In the genomic region with DNA sequence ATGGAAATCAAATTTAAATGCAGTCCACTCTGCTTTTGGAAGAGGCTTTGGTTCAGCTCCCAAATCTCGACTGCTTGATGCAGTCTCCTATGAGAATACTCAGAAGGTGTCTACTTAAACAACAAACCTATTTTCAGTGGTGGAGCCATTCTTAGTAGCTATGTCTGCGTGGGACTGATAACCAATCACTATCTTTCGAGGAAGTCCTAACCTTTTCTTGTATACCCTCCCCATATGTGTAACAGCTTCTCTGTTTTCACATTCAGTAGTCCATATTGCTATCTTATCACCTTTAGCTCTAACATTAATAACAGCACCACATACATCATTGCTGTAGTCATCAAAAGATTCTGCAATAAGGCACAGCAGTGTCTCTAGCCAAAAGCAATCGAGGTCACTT, we compare ENCODE assay signal across 17 cellular contexts.
DNase-seq lines count a peak whose midpoint lies in the region; ATAC-seq, FAIRE-seq and TF ChIP-seq lines count a peak whose summit lies in the region.
"Had no signal": no experiment of that assay in that cellular context is flagged by ENCODE, and none has a peak within 500 bp of the region (broad histone marks: within the 10 kb centered on the region; RNA-seq: fewer than 3 reads in every experiment).

No MANE protein-coding gene starts in this region.

- H3K9me1 ChIP-seq in K562 (ENCODE audit: control insufficient read depth, insufficient read depth, low read length), result no peaks in the 10 kb centered on the region

- no peaks in the 10 kb centered on the region for H4K20me1 ChIP-seq in K562 (replicated peaks; ENCODE audit: control insufficient read depth, insufficient read depth, low read length)

- no peak overlapping the region for H3K9ac ChIP-seq in K562 (ENCODE audit: insufficient read depth in 1 of 2, low read depth in 2 of 2, low read length in 2 of 2)

- H3K9me3 ChIP-seq in K562 (replicated peaks; ENCODE audit: control insufficient read depth, insufficient read depth, low read depth, low read length), result no peaks in the 10 kb centered on the region

- H3K79me2 ChIP-seq in K562 (ENCODE audit: control insufficient read depth, insufficient read depth, low read length), result no peaks in the 10 kb centered on the region

- no peaks in the 10 kb centered on the region for H3K27me3 ChIP-seq in K562 (ENCODE audit: control insufficient read depth in 2 of 2, insufficient read depth in 2 of 2, low read length in 2 of 2)

- TF ChIP-seq RAD21 in K562 (CRISPR knock-in tag; conservative IDR thresholded peaks at IDR 0.05 in 1 of 2, IDR thresholded peaks at IDR 0.05 in 1 of 2), result no peak

- ATAC-seq in K562, result peak; percentile 93
- ATAC-seq: HCT116 had no signal

- DNase-seq in NCI-H774 (lab: John Stamatoyannopoulos, UW) (peak; percentile 60), OCI-M1 (lab: John Stamatoyannopoulos, UW) (peak; percentile 3), K562 (ENCODE audit: extremely low read depth in 1 of 4, low spot score in 3 of 4) (peak in 2 of 4 experiments; percentile 41 to 49), urothelium cell line (ENCODE audit: low spot score) (no peak), H4 (ENCODE audit: low spot score) (no peak), G401 (ENCODE audit: low spot score) (no peak)
- DNase-seq: C1 segment of cervical spinal cord; Calu3; CD4-positive, alpha-beta memory T cell; DMS53; DMS79 treated with DMSO at 0.1 percent for 48 hours; GOT3; H9; HFFc6 had no signal

- intact Hi-C loops in K562 (cut with micrococcal nuclease), result no loop called here

- peak; percentile 52; the same call in 1 of the 2 replicates for TF ChIP-seq EP300 in K562 (IDR thresholded peaks at IDR 0.05; ENCODE audit: low read length)

- BruUV-seq in K562 (replicated peaks; lab: Mats Ljungman, UMichigan), result no TSS peak

- TF ChIP-seq POLR2A in K562 (conservative IDR thresholded peaks at IDR 0.05), result no peak

- H3K4me3 ChIP-seq in K562, result no peak overlapping the region

- H3K4me2 ChIP-seq in K562 (ENCODE audit: insufficient read depth, low read length), result peak overlapping the region; percentile 36; the same call in 1 of the 2 replicates

- CTCF ChIA-PET in K562 (lab: Yijun Ruan, JAX; ENCODE audit: low intra/inter-chr PET ratio), result no interaction called here

- FAIRE-seq in K562 (lab: Jason Lieb, UNC), result peak; percentile 32
- FAIRE-seq in urothelium cell line (lab: Jason Lieb, UNC), result no peak
- FAIRE-seq: G401.6, GM12892 had no signal

- WGBS in K562 (ENCODE audit: insufficient coverage, low coverage, missing lambda C conversion rate), result 5% methylated on average over 4 of the region's 4 CpGs

- POLR2A ChIA-PET in K562 (lab: Yijun Ruan, JAX), result no interaction called here

- H3K36me3 ChIP-seq in K562 (ENCODE audit: control insufficient read depth, insufficient read depth, low read length), result no peaks in the 10 kb centered on the region

- no peak for TF ChIP-seq CTCF in K562 (IDR thresholded peaks at IDR 0.05 in 2 of 3, conservative IDR thresholded peaks at IDR 0.05 in 1 of 3; ENCODE audit: insufficient read depth in 2 of 3, low read depth in 1 of 3, low read length in 3 of 3)

- H2AFZ ChIP-seq in K562 (ENCODE audit: low read depth, low read length), result peak overlapping the region; percentile 60

- peak overlapping the region; percentile 24; the same call in 2 of the 3 replicates for H3K27ac ChIP-seq in K562 (ENCODE audit: extremely low read depth, low read depth, low read length)

- in situ Hi-C loops in K562 (cut with MboI) (no loop called here), G401 (cut with HindIII; ENCODE audit: low sequenced_read_pairs) (no loop called here)

- peaks cover 0 to 9% of the 10 kb centered on the region in 2 experiments; a peak in 2 of 5 replicates for H3K4me1 ChIP-seq in K562 (replicated peaks in 1 of 2; ENCODE audit: control insufficient read depth in 2 of 2, insufficient read depth in 2 of 2, low read length in 2 of 2)

TF ChIP-seq in K562, 482 proteins besides CTCF, POLR2A, EP300 and RAD21 (continues in another document):
- TF ChIP-seq RCOR1 (IDR thresholded peaks at IDR 0.05; ENCODE audit: borderline replicate concordance in 1 of 2, low read depth in 2 of 2, low read length in 2 of 2) (0 out of 4 replicates have a peak, but pooled peaks of 1 of the 2 experiments have one; percentile 37), ELF2 (CRISPR knock-in tag; IDR thresholded peaks at IDR 0.05) (no peak), ILK (tag; IDR thresholded peaks at IDR 0.05; ENCODE audit: borderline replicate concordance, low read depth) (no peak), ZNF41 (CRISPR knock-in tag; conservative IDR thresholded peaks at IDR 0.05) (no peak), CBFA2T3 (IDR thresholded peaks at IDR 0.05) (peak; percentile 62), ARID1B (IDR thresholded peaks at IDR 0.05) (peak; percentile 80), PHF8 (IDR thresholded peaks at IDR 0.05; ENCODE audit: borderline replicate concordance, low read length) (no peak), BACH1 (tag; IDR thresholded peaks at IDR 0.05) (no peak), TCF7L2 (IDR thresholded peaks at IDR 0.05; ENCODE audit: low read depth, low read length) (no peak), MTA2 (IDR thresholded peaks at IDR 0.05; ENCODE audit: low read depth) (0 out of 2 replicates have a peak, but pooled peaks have one; percentile 18), HDAC6 (IDR thresholded peaks at IDR 0.05; ENCODE audit: low read depth, low read length) (no peak), TAL1 (IDR thresholded peaks at IDR 0.05) (peak; percentile 57; the same call in 1 of the 2 replicates), SMARCA4 (IDR thresholded peaks at IDR 0.05) (peak; percentile 44; the same call in 1 of the 2 replicates), ZNF561 (CRISPR knock-in tag; conservative IDR thresholded peaks at IDR 0.05) (no peak), KDM2B (CRISPR knock-in tag; IDR thresholded peaks at IDR 0.05) (no peak), CBFA2T2 (conservative IDR thresholded peaks at IDR 0.05) (peak; percentile 45), STAT5A (IDR thresholded peaks at IDR 0.05; ENCODE audit: borderline replicate concordance, low read length) (peak; percentile 50; the same call in 1 of the 2 replicates), TEAD4 (IDR thresholded peaks at IDR 0.05; ENCODE audit: low read length) (peak; percentile 78), TEAD4 (CRISPR knock-in tag; IDR thresholded peaks at IDR 0.05; ENCODE audit: borderline replicate concordance) (no peak), XRCC4 (IDR thresholded peaks at IDR 0.05; ENCODE audit: extremely low read depth, insufficient read depth, insufficient read length) (no peak), ZNF77 (CRISPR knock-in tag; IDR thresholded peaks at IDR 0.05) (no peak), NFIC (IDR thresholded peaks at IDR 0.05) (0 out of 2 replicates have a peak, but pooled peaks have one; percentile 8), NCOR1 (IDR thresholded peaks at IDR 0.05) (peak; percentile 41; the same call in 1 of the 2 replicates), GATAD2A (IDR thresholded peaks at IDR 0.05) (no peak)
- TF ChIP-seq, protein P1, sequence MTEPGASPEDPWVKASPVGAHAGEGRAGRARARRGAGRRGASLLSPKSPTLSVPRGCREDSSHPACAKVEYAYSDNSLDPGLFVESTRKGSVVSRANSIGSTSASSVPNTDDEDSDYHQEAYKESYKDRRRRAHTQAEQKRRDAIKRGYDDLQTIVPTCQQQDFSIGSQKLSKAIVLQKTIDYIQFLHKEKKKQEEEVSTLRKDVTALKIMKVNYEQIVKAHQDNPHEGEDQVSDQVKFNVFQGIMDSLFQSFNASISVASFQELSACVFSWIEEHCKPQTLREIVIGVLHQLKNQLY (CRISPR knock-in tag; conservative IDR thresholded peaks at IDR 0.05), result no peak
- TF ChIP-seq, protein P2, sequence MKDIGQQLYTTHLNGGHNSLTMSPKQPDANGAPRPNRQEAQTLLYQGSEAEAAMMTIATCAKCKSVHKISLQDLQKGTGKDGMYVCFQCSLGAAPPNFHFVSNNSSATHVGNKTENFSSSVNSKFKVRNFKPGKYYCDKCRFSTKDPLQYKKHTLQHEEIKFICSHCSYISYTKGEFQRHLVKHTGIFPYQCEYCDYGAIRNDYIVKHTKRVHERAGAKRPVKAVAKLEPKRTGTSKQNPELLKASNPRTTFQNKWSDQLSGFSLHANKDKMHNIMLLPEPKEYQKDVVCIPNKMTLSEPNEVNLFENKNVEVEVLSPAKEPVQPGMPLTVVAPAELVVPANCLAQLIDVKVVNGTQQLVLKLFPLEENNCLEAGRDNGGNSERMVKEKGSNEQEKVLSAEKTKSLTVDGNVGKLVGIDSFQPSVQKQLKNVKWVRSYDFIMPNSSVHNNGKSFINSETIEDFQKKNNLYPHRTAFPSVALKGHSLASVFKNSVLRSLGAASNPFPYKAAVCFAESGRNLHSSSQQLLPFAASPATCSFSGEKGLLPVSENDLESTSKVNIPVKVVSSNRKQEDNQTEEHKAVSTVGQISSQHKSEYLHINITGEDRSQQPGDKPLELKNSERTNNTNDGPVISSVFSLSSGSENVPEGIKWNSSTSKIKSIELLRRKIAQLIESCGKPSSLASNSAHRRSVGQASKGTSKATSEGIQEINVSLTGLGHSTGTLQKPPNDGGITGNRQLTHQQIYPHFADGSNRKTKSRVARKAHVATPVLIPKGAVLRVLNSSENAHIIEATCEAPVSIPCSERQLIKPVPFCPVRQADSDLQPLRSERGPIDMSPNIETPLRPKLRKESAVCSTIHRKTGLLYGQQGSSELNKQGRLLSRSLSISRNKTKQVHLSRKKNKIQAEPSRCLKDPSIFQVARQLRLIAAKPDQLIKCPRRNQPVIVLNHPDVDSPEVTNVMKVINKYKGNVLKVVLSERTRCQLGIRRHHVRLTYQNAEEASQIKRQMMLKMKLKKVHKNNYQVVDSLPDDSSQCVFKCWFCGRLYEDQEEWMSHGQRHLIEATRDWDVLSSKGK (CRISPR knock-in tag; IDR thresholded peaks at IDR 0.05), result no peak
- TF ChIP-seq, protein P3, sequence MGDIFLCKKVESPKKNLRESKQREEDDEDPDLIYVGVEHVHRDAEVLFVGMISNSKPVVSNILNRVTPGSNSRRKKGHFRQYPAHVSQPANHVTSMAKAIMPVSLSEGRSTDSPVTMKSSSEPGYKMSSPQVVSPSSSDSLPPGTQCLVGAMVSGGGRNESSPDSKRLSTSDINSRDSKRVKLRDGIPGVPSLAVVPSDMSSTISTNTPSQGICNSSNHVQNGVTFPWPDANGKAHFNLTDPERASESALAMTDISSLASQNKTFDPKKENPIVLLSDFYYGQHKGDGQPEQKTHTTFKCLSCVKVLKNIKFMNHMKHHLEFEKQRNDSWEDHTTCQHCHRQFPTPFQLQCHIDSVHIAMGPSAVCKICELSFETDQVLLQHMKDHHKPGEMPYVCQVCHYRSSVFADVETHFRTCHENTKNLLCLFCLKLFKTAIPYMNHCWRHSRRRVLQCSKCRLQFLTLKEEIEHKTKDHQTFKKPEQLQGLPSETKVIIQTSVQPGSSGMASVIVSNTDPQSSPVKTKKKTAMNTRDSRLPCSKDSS (IDR thresholded peaks at IDR 0.05; ENCODE audit: low read depth, partially characterized antibody), result no peak

Comparison
In these comparisons a context has a peak if more than half of its experiments do, and no peak if none do; other contexts are left out.
1. DNase-seq: peak in NCI-H774 (single experiment) and OCI-M1 (single experiment); none in urothelium cell line (single experiment), H4 (single experiment) and G401 (single experiment).